8 cellular contexts compared by ENCODE assay signal in the genomic region with DNA sequence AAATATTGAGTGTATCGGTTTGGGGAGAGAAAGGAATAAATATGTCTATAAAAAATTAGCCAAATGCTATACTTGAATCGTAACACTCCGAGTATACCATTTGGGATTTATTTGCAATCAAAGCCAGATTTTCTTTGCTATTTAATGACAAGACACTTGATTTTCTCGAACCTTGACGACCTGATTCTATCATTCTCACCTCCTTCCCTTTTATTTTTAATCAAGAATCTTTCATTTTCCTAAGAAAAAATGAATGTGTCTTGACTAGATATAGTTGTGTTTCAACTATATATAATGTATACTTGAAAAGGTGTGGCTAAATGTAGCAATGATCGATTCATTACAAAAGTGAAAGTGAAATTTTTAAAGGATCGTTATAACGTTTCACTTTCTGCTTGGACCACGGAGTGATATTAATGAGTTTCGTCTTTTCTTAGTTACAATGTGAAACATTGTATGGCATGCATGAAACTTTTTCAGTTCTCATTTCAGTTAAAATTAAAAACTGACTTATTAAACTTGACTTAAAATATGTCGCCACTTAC. TPM values are rescaled to one million over a fixed set of nuclear protein-coding genes. Genes with fewer than 3 reads are reported as not detected.
DNase-seq lines count a peak whose midpoint lies in the region; ATAC-seq and TF ChIP-seq lines count a peak whose summit lies in the region.

No MANE protein-coding gene starts in this region.

- no peaks in the 10 kb centered on the region for H3K9me3 ChIP-seq in colonic mucosa
- H3K9me3 ChIP-seq in naive thymus-derived CD4-positive, alpha-beta T cell (ENCODE audit: control insufficient read depth in 2 of 3, low read length in 3 of 3) = no peaks in the 10 kb centered on the region

- H3K27ac Mint-ChIP-seq in naive thymus-derived CD4-positive, alpha-beta T cell = peak overlapping the region; percentile 83 to 93 (median 89)

- DNase-seq in M059J (ENCODE audit: low read depth) (peak; percentile 19), colonic mucosa (no peak), SKM-1 treated with dmso at 0.1 percent for 144 hours (lab: John Stamatoyannopoulos, UW; ENCODE audit: unreplicated experiment) (no peak), NCI-H2107 (lab: John Stamatoyannopoulos, UW) (no peak)
- DNase-seq in naive thymus-derived CD4-positive, alpha-beta T cell = peak in 5 of 9 donors; percentile 16 to 52 (median 44)
- no peak for DNase-seq in activated CD4-positive, CD25-positive, alpha-beta regulatory T cell (lab: John Stamatoyannopoulos, UW)

- CTCF ChIA-PET in naive thymus-derived CD4-positive, alpha-beta T cell (lab: Charles Lee) = interaction anchor here (0.6 to 4.8 kb wide), 3 partner anchors 27 to 431 kb away, joined by 3 to 13 read pairs (median 3); no protein-coding TSS in a partner anchor

- peak overlapping the region; percentile 74 to 77 for H3K9ac ChIP-seq in colonic mucosa (ENCODE audit: low read depth in 2 of 2, low read length in 2 of 2)

- POLR2A ChIA-PET in naive thymus-derived CD4-positive, alpha-beta T cell (lab: Charles Lee) = interaction anchor here (0.7 to 4.8 kb wide), 6 partner anchors 10 to 328 kb away, joined by 3 to 32 read pairs (median 3); no protein-coding TSS in a partner anchor

- H3K27me3 ChIP-seq in colonic mucosa = no peaks in the 10 kb centered on the region
- H3K27me3 ChIP-seq in naive thymus-derived CD4-positive, alpha-beta T cell (ENCODE audit: control insufficient read depth in 2 of 2, insufficient read depth in 2 of 2, low read length in 2 of 2) = no peaks in the 10 kb centered on the region

- TF ChIP-seq CTCF in GM12875 (IDR thresholded peaks at IDR 0.05; ENCODE audit: borderline replicate concordance, insufficient read depth, low read depth, low read length) = no peak
- no peak for TF ChIP-seq CTCF in colonic mucosa (IDR thresholded peaks at IDR 0.05)

- H3K27me3 Mint-ChIP-seq in naive thymus-derived CD4-positive, alpha-beta T cell = no peaks in the 10 kb centered on the region

- ATAC-seq in GM21717 (IDR thresholded peaks at IDR 0.05; ENCODE audit: unreplicated experiment) = peak; percentile 48
- peak; percentile 21 for ATAC-seq in naive thymus-derived CD4-positive, alpha-beta T cell

- peaks cover 10 to 44% (median 33%) of the 10 kb centered on the region in 7 donors for H3K4me1 Mint-ChIP-seq in naive thymus-derived CD4-positive, alpha-beta T cell

- peak overlapping the region; percentile 84 to 91 (median 87) for H3K4me3 Mint-ChIP-seq in naive thymus-derived CD4-positive, alpha-beta T cell

- H3K4me3 ChIP-seq in GM12875 (ENCODE audit: low read depth, low read length) (peak overlapping the region; percentile 59), colonic mucosa (peak overlapping the region; percentile 87)
- H3K4me3 ChIP-seq in naive thymus-derived CD4-positive, alpha-beta T cell (ENCODE audit: low read length) = peak overlapping the region; percentile 84

- peaks cover 5% of the 10 kb centered on the region for H3K4me1 ChIP-seq in colonic mucosa
- peaks cover 19 to 21% of the 10 kb centered on the region in 2 donors for H3K4me1 ChIP-seq in naive thymus-derived CD4-positive, alpha-beta T cell (ENCODE audit: control insufficient read depth in 2 of 2, insufficient read depth in 2 of 2, low read length in 2 of 2)

- H3K36me3 ChIP-seq in colonic mucosa = no peaks in the 10 kb centered on the region
- peaks cover 9 to 17% (median 9%) of the 10 kb centered on the region in 3 experiments for H3K36me3 ChIP-seq in naive thymus-derived CD4-positive, alpha-beta T cell (ENCODE audit: control insufficient read depth in 2 of 3, insufficient read depth in 3 of 3, low read length in 3 of 3)

- H3K27ac ChIP-seq in colonic mucosa = peak overlapping the region; percentile 92
- peak overlapping the region; percentile 88 for H3K27ac ChIP-seq in naive thymus-derived CD4-positive, alpha-beta T cell (ENCODE audit: low read depth, low read length)

- H3K9me3 Mint-ChIP-seq in naive thymus-derived CD4-positive, alpha-beta T cell = peaks cover 0 to 14% (median 6%) of the 10 kb centered on the region in 11 donors

- peaks cover 5 to 22% (median 16%) of the 10 kb centered on the region in 5 donors for H3K36me3 Mint-ChIP-seq in naive thymus-derived CD4-positive, alpha-beta T cell

- intact Hi-C loops in colonic mucosa (cut with DNase I) = no loop called here
- intact Hi-C loops in naive thymus-derived CD4-positive, alpha-beta T cell (cut with micrococcal nuclease) = loop anchor here (1.0 to 10.0 kb wide), 4 partner anchors 8 to 965 kb away; a partner anchor contains a TSS

RNA-seq across cellular contexts. Expression of a gene that starts 0.6 kb away (rescaled TPM):
- 72.3 and 74.4 TPM in 2 replicates for total RNA-seq in M059J (2014; rRNA removed; shearing (Covaris generic))
- 10 to 100 TPM; 42.3 to 55.2 TPM for total RNA-seq in colonic mucosa
- 100 to 1,000 TPM in 2 of 5 experiments, 10 to 100 TPM in 3; 75.1 to 116 (median 82.0) TPM for total RNA-seq in naive thymus-derived CD4-positive, alpha-beta T cell
- 10 to 100 TPM; 58.1 to 68.6 TPM for polyA plus RNA-seq in naive thymus-derived CD4-positive, alpha-beta T cell

Comparison
In these comparisons a context has a peak if more than half of its experiments do, and no peak if none do; other contexts are left out.
1. DNase-seq: peak in M059J (single experiment) and naive thymus-derived CD4-positive, alpha-beta T cell (5 of 9); none in colonic mucosa (single experiment), SKM-1 treated with dmso at 0.1 percent for 144 hours (single experiment), NCI-H2107 (single experiment) and activated CD4-positive, CD25-positive, alpha-beta regulatory T cell (0 of 4).
2. Peak in every context shown above with its lines, with median percentiles within 50 percentile points of each other: H3K4me3 ChIP-seq.